In the genomic region with DNA sequence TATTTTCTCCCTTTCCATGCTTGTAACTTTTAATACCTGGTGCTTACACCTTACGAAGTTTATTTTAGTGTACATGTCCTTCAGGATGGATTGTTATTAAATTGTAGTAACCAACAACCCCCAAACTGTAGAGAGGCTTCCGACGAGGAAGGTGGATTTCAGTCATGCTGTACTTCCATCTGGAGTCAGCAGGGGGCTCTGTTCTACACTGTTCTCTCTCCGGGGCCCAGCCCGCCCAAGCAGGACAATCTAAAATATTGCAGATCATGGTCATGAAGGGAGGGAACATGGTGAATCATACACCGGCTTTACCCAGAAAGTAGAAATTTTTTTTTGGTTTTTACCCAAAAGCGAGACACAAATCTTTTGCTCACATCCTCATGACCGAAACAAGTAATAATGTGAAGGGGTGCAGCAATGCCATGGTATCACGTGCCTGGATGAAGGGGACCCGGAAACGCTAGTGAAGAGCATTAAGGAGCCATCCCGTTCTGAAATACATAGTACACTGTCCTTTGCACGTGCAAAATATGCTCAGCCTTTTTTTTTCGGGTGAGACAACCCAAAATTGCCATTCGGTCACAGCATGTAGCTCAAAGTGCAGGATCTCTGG, we compare ENCODE assay signal across 8 cellular contexts.
A peak's percentile ranks its signal among the peaks of the same experiment; 100 is the strongest.
DNase-seq lines count a peak whose midpoint lies in the region; ATAC-seq and TF ChIP-seq lines count a peak whose summit lies in the region.

No MANE protein-coding gene starts in this region.

- DNase-seq in AG04450 (ENCODE audit: low read depth, low spot score) = peak; percentile 18
- peak; percentile 50 for DNase-seq in NCI-H460 (ENCODE audit: extremely low read depth, low read depth)
- peak; percentile 45 for DNase-seq in activated CD8-positive, alpha-beta memory T cell treated with anti-CD3 and anti-CD28 coated beads, Interleukin-2, amount 50 U/mL, for 4 hours
- DNase-seq in naive B cell = peak; percentile 44
- peak; percentile 24 to 29 for DNase-seq in stimulated activated CD8-positive, alpha-beta memory T cell treated with anti-CD3 and anti-CD28 coated beads, Interleukin-7, amount 100 ng/mL, for 4 hours (ENCODE audit: low read depth in 2 of 2)

- no peaks in the 10 kb centered on the region for H3K9me3 Mint-ChIP-seq in naive B cell

- POLR2A ChIA-PET in AG04450 (lab: Yijun Ruan, JAX) = no interaction called here

- no peaks in the 10 kb centered on the region for H3K9me3 ChIP-seq in AG04450 (ENCODE audit: control insufficient read depth, insufficient read depth, low read length)

- H3K27me3 Mint-ChIP-seq in naive B cell = peaks cover 21 to 26% (median 23%) of the 10 kb centered on the region in 3 donors

- no peak overlapping the region for H3K27ac ChIP-seq in AG04450 (ENCODE audit: low read depth, low read length)

- ATAC-seq in GM18520 (IDR thresholded peaks at IDR 0.05; ENCODE audit: unreplicated experiment) = peak; percentile 76
- peak; percentile 92 for ATAC-seq in HG03064 (IDR thresholded peaks at IDR 0.05; ENCODE audit: low read depth, unreplicated experiment)
- ATAC-seq in esophagus mucosa = peak; percentile 75
- ATAC-seq in naive B cell (ENCODE audit: low read depth in 2 of 2) = peak; percentile 64 to 82

- peaks cover 0 to 4% (median 4%) of the 10 kb centered on the region in 3 donors for H3K4me1 Mint-ChIP-seq in naive B cell

- H3K36me3 Mint-ChIP-seq in naive B cell = no peaks in the 10 kb centered on the region

- CTCF ChIA-PET in AG04450 (lab: Charles Lee) = interaction anchor here (1.1 to 1.2 kb wide), 2 partner anchors 230 to 886 kb away, joined by 4 to 5 read pairs; no protein-coding TSS in a partner anchor

- no peak overlapping the region for H3K4me3 Mint-ChIP-seq in naive B cell

- H3K27ac Mint-ChIP-seq in naive B cell = no peak overlapping the region

- H3K4me3 ChIP-seq in AG04450 (ENCODE audit: low read depth, low read length) = no peak overlapping the region

- no peaks in the 10 kb centered on the region for H3K27me3 ChIP-seq in AG04450 (ENCODE audit: control insufficient read depth, insufficient read depth, low read length)

- TF ChIP-seq CTCF in AG04450 (IDR thresholded peaks at IDR 0.05; ENCODE audit: low read depth, low read length) = peak; percentile 84
